18 cellular contexts compared by ENCODE assay signal in the genomic region with DNA sequence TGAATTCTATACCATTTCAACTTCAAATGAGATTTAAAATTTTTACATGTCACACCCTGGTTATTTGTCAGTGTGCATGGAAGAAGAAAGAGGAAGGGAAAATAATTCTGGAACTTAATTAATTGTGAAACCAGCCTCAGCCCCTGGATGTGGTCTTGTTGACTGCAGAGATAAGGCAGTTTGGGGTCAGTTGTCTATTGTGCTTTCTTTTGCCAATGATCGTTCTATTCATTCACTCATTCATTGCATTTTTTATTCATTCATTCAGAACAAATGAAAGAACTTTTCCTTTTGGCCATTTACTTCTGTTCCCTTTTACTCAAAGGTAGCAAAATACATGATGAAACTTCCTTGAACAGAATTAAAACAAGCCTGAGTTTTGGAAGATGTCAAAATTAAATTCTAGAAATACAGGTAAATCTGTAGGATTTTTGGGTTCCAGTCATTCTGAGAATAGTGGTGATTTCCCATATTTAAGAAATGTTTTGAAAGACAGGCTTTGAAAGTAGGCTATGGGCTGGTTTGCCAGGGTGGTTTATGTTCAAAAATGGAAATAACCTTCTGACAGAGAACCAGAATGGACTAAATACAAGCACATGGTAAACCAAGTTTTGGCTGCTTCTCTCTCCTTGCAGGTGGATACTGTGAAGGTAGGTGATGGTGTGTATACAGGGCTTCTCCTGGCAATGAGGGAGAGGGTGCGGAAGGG. TPM values are rescaled to one million over a fixed set of nuclear protein-coding genes. Genes with fewer than 3 reads are reported as not detected.
DNase-seq lines count a peak whose midpoint lies in the region; ATAC-seq, FAIRE-seq and TF ChIP-seq lines count a peak whose summit lies in the region.
"Had no signal": no experiment of that assay in that cellular context is flagged by ENCODE, and none has a peak within 500 bp of the region (broad histone marks: within the 10 kb centered on the region; RNA-seq: fewer than 3 reads in every experiment).

No MANE protein-coding gene starts in this region.

- H3K4me3 ChIP-seq in NB4 (ENCODE audit: low read depth, low read length), result no peak overlapping the region
- H3K4me3 ChIP-seq: adrenal gland, MG63, spleen had no signal

- FAIRE-seq in GM12891 (lab: Jason Lieb, UNC), result no peak
- peak; percentile 78 for FAIRE-seq in GM19239 (lab: Jason Lieb, UNC)
- FAIRE-seq: frontal cortex had no signal

- ATAC-seq in HG02798 (IDR thresholded peaks at IDR 0.05; ENCODE audit: poor library complexity, unreplicated experiment) (peak; percentile 69), GM19467 (IDR thresholded peaks at IDR 0.05; ENCODE audit: unreplicated experiment) (no peak)

- no peak for TF ChIP-seq POLR2A in GM12891 (IDR thresholded peaks at IDR 0.05; ENCODE audit: low read depth, low read length)
- no peak for TF ChIP-seq POLR2A in NB4 (IDR thresholded peaks at IDR 0.05; ENCODE audit: extremely low read depth, insufficient read length)

- DNase-seq in GM12891 (ENCODE audit: insufficient read length, low spot score) (no peak), GM19239 (ENCODE audit: insufficient read length, low spot score) (no peak), NB4 (ENCODE audit: low read depth) (peak; percentile 16), NCI-H748 treated with DMSO at 0.1 percent for 48 hours (lab: John Stamatoyannopoulos, UW) (no peak), NCI-H2171 (lab: John Stamatoyannopoulos, UW) (no peak)
- no peak for DNase-seq in stimulated activated CD4-positive, alpha-beta T cell treated with anti-CD3 and anti-CD28 coated beads, Interleukin-2, amount 100 ng/mL, for 24 hours
- DNase-seq: activated CD8-positive, alpha-beta memory T cell treated with anti-CD3 and anti-CD28 coated beads, Interleukin-2, amount 50 U/mL, for 4 hours; adrenal gland; AML-193; dermis blood vessel endothelial cell; GF-D8; MG63; NCI-H510A treated with DMSO at 0.1 percent for 48 hours; SHP77; spleen had no signal

- no peak for TF ChIP-seq CTCF in NB4 (IDR thresholded peaks at IDR 0.05; ENCODE audit: low read depth, low read length)

TF ChIP-seq in GM12891, 5 proteins besides CTCF, POLR2A, EP300 and RAD21:
- peak; percentile 67 for TF ChIP-seq SPI1 (IDR thresholded peaks at IDR 0.05; ENCODE audit: low read depth, low read length)
- no peak for TF ChIP-seq TAF1 (IDR thresholded peaks at IDR 0.05; ENCODE audit: low read depth, low read length)
TF ChIP-seq in GM12891: peak in this region for 1.

RNA-seq across cellular contexts. Expression of gene PARM1, which starts 35.7 kb away (rescaled TPM):
- polyA plus RNA-seq in GM12891 (2012; ENCODE audit: low read depth, missing spikeins), result 0.30 TPM
